In the genomic region with DNA sequence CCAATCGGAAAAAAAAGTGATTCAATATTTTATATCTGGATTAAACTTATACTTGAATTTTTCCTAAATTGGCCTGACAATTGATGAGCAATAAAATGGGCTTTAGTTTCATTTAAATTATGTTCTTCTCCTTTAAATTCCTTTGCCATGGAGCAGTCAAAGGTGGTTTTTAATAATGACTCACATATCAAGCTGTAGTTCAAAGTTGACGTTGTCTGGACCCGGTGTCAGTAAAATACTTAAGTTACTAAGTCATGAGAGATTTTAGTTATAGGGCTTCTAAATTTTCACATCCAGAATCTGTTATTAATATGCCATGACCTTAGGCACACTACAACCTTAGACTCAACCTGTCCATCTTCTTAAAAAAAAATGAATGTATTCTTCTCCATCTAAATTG, we compare ENCODE assay signal across 17 cellular contexts.
DNase-seq lines count a peak whose midpoint lies in the region; ATAC-seq, FAIRE-seq and TF ChIP-seq lines count a peak whose summit lies in the region.
"Had no signal": no experiment of that assay in that cellular context is flagged by ENCODE, and none has a peak within 500 bp of the region (broad histone marks: within the 10 kb centered on the region; RNA-seq: fewer than 3 reads in every experiment).

No MANE protein-coding gene starts in this region.

- peaks cover 19% of the 10 kb centered on the region for H3K79me2 ChIP-seq in endothelial cell of umbilical vein (ENCODE audit: control insufficient read depth, insufficient read depth, low read length)

- H3K27me3 ChIP-seq in endothelial cell of umbilical vein (ENCODE audit: control insufficient read depth in 2 of 2, insufficient read depth in 2 of 2, low read length in 2 of 2) = no peaks in the 10 kb centered on the region
- H3K27me3 ChIP-seq: BLaER1 treated with 17β-estradiol and CSF1 and Interleukin-3, amounts not matched to agents 10 nM and 100 nM had no signal

- no peak for TF ChIP-seq POLR2A in endothelial cell of umbilical vein (IDR thresholded peaks at IDR 0.05; ENCODE audit: low read depth, low read length)

- H3K4me3 ChIP-seq in endothelial cell of umbilical vein (replicated peaks in 1 of 3; ENCODE audit: insufficient read depth in 1 of 3, low read depth in 1 of 3, low read length in 3 of 3) = no peak overlapping the region
- H3K4me3 ChIP-seq: BLaER1 treated with 17β-estradiol and CSF1 and Interleukin-3, amounts not matched to agents 10 nM and 100 nM had no signal

- FAIRE-seq in endothelial cell of umbilical vein (lab: Jason Lieb, UNC) = no peak
- FAIRE-seq: GM12891, HepG2 had no signal

- CTCF ChIA-PET in endothelial cell of umbilical vein (lab: Charles Lee) = interaction anchor here (0.8 to 2.2 kb wide), 7 partner anchors 10 to 509 kb away, joined by 3 to 8 read pairs (median 3); no protein-coding TSS in a partner anchor

- POLR2A ChIA-PET in endothelial cell of umbilical vein (lab: Charles Lee) = no interaction called here

- DNase-seq in ELR (ENCODE audit: low read depth) (peak; percentile 87), RPMI7951 (ENCODE audit: low read depth) (peak; percentile 68), endothelial cell of umbilical vein (ENCODE audit: low read depth, low spot score) (peak; percentile 47), non-pigmented ciliary epithelial cell (ENCODE audit: low read depth) (peak; percentile 64), NCI-H526 treated with DMSO at 0.1 percent for 48 hours (lab: John Stamatoyannopoulos, UW) (no peak), foreskin melanocyte (no peak), NCI-H748 treated with DMSO at 0.1 percent for 48 hours (lab: John Stamatoyannopoulos, UW) (no peak)
- DNase-seq: DMS79 treated with DMSO at 0.1 percent for 48 hours; effector CD4-positive, alpha-beta T cell; left colon; NCI-H1092 treated with DMSO at 0.1 percent for 48 hours; stimulated activated CD4-positive, alpha-beta T cell treated with anti-CD3 and anti-CD28 coated beads, Interleukin-4, amount 100 ng/mL, for 1 hour had no signal

- peak overlapping the region; percentile 32 for H3K4me2 ChIP-seq in endothelial cell of umbilical vein (ENCODE audit: insufficient read depth, low read length)

- intact Hi-C loops in endothelial cell of umbilical vein (cut with micrococcal nuclease) = loop anchor here (2.0 to 10.0 kb wide), 2 partner anchors 76 to 270 kb away; no protein-coding TSS in a partner anchor

- no peaks in the 10 kb centered on the region for H4K20me1 ChIP-seq in endothelial cell of umbilical vein (replicated peaks; ENCODE audit: control insufficient read depth, extremely low read depth, insufficient read depth, low read length)
- H4K20me1 ChIP-seq: BLaER1 treated with 17β-estradiol and CSF1 and Interleukin-3, amounts not matched to agents 10 nM and 100 nM had no signal

- no peak overlapping the region for H2AFZ ChIP-seq in endothelial cell of umbilical vein (ENCODE audit: low read depth, low read length)

- H3K9ac ChIP-seq in endothelial cell of umbilical vein (replicated peaks; ENCODE audit: extremely low read depth, insufficient read depth, low read length) = peak overlapping the region; percentile 43
- H3K9ac ChIP-seq: BLaER1 treated with 17β-estradiol and CSF1 and Interleukin-3, amounts not matched to agents 10 nM and 100 nM had no signal

- no peak for TF ChIP-seq CTCF in endothelial cell of umbilical vein (IDR thresholded peaks at IDR 0.05; ENCODE audit: extremely low read depth in 1 of 2, insufficient read depth in 1 of 2, low read depth in 1 of 2, low read length in 2 of 2)

- H3K9me1 ChIP-seq in endothelial cell of umbilical vein (replicated peaks; ENCODE audit: control insufficient read depth, extremely low read depth, insufficient read depth, low read length) = no peaks in the 10 kb centered on the region

- no peaks in the 10 kb centered on the region for H3K9me3 ChIP-seq in endothelial cell of umbilical vein (replicated peaks; ENCODE audit: control insufficient read depth, insufficient read depth, low read length)
- H3K9me3 ChIP-seq: BLaER1 treated with 17β-estradiol and CSF1 and Interleukin-3, amounts not matched to agents 10 nM and 100 nM had no signal

- H3K4me1 ChIP-seq in endothelial cell of umbilical vein (ENCODE audit: control insufficient read depth, extremely low read depth, insufficient read depth, low read length) = peaks cover 49% of the 10 kb centered on the region

- no peak for ATAC-seq in HG03457 (IDR thresholded peaks at IDR 0.05; ENCODE audit: unreplicated experiment)
- ATAC-seq: left colon; natural killer cell treated with Interleukin-12 subunit alpha and Interleukin-12 subunit beta and Interleukin-15 and Interleukin-18, amount 100 ng/mL, for 72 hours had no signal

- dilution Hi-C loops in endothelial cell of umbilical vein (cut with MboI; ENCODE audit: extremely low pct_ligation_motif_present, low sequenced_read_pairs) = no loop called here

- H3K27ac ChIP-seq in endothelial cell of umbilical vein (ENCODE audit: insufficient read depth, low read depth, low read length) = peak overlapping the region; percentile 79
- H3K27ac ChIP-seq: BLaER1 treated with 17β-estradiol and CSF1 and Interleukin-3, amounts not matched to agents 10 nM and 100 nM had no signal

- no TSS peak for BruUV-seq in endothelial cell of umbilical vein (replicated peaks; lab: Mats Ljungman, UMichigan)

- H3K36me3 ChIP-seq in endothelial cell of umbilical vein (ENCODE audit: control insufficient read depth in 2 of 2, extremely low read depth in 1 of 2, insufficient read depth in 2 of 2, low read length in 2 of 2) = no peaks in the 10 kb centered on the region
- H3K36me3 ChIP-seq: BLaER1 treated with 17β-estradiol and CSF1 and Interleukin-3, amounts not matched to agents 10 nM and 100 nM had no signal

TF ChIP-seq in endothelial cell of umbilical vein, 7 proteins besides CTCF, POLR2A, EP300 and RAD21:
- TF ChIP-seq JUN (IDR thresholded peaks at IDR 0.05; ENCODE audit: borderline replicate concordance, insufficient read depth, insufficient read length, low read depth) (peak; percentile 10), GATA2 (IDR thresholded peaks at IDR 0.05; ENCODE audit: insufficient read depth, insufficient read length, low read depth, low read length) (no peak), POLR2AphosphoS5 (IDR thresholded peaks at IDR 0.05; ENCODE audit: insufficient read depth, low read depth, low read length) (no peak), FOS (IDR thresholded peaks at IDR 0.05; ENCODE audit: borderline replicate concordance, insufficient read depth, low read length) (peak; percentile 52)

Comparison
In these comparisons a context has a peak if more than half of its experiments do, and no peak if none do; other contexts are left out.
1. DNase-seq: peak in ELR (single experiment), RPMI7951 (single experiment), endothelial cell of umbilical vein (single experiment) and non-pigmented ciliary epithelial cell (single experiment); none in NCI-H526 treated with DMSO at 0.1 percent for 48 hours (single experiment), foreskin melanocyte (single experiment) and NCI-H748 treated with DMSO at 0.1 percent for 48 hours (single experiment).